ENCODE assay signal across 29 cellular contexts in the genomic region with DNA sequence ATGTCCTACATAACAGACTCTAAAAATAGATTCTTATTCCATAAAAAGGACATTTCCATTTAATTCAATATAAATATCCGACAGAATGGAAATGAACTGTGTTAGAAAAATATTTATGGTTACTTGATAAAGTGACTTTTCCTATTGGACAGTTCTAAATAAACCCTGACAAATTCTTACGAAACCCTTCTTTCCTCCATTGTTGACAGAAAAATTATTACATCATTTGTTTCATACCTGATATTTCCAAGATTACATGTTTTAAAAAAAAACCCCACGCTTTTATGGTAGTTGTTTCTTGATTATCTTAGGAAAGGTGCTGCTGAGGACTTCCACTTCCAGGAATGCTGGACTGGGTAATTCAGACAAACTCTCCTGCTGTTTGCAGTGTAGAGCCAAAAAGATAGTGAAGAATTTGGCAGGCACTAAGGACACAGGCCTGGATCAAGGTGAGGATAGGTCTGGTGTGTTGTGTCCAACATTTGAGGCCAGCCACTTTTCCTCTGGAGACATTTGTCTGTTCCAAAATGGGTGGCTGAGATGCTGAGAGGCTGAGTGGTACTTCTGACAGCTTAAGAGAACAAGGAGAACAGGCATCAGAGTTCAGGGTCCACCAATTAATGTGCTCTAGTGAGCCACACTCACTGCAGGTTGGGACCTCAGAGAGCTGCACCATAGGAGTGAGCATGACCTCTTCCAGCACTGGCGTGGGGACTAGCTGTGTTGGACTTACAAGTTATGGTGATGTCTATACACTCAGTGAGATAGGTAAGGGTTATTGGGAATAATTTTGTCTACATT. TPM values are rescaled to one million over a fixed set of nuclear protein-coding genes. Genes with fewer than 3 reads are reported as not detected.
DNase-seq lines count a peak whose midpoint lies in the region; ATAC-seq and TF ChIP-seq lines count a peak whose summit lies in the region.
"Had no signal": no experiment of that assay in that cellular context is flagged by ENCODE, and none has a peak within 500 bp of the region (broad histone marks: within the 10 kb centered on the region; RNA-seq: fewer than 3 reads in every experiment).

No MANE protein-coding gene starts in this region.

- H2BK15ac ChIP-seq in mesenchymal stem cell (ENCODE audit: low read depth, poor library complexity, severe bottlenecking) = no peak overlapping the region

- TF ChIP-seq CTCF in 22Rv1 (IDR thresholded peaks at IDR 0.05) (no peak), SK-N-SH (IDR thresholded peaks at IDR 0.05) (no peak), heart right ventricle (IDR thresholded peaks at IDR 0.05) (no peak)

- no peak overlapping the region for H2BK12ac ChIP-seq in mesenchymal stem cell (ENCODE audit: low read length in 2 of 2)

- H3K4me2 ChIP-seq in SK-N-SH = no peak overlapping the region
- H3K4me2 ChIP-seq in mesenchymal stem cell (ENCODE audit: low read length, poor library complexity, severe bottlenecking) = no peak overlapping the region

- H2BK5ac ChIP-seq in mesenchymal stem cell (ENCODE audit: low read depth, low read length, poor library complexity, severe bottlenecking) = no peak overlapping the region

- H3K9me3 ChIP-seq in SK-N-SH (no peaks in the 10 kb centered on the region), heart right ventricle (no peaks in the 10 kb centered on the region), mesenchymal stem cell (ENCODE audit: control insufficient read depth, low read length) (no peaks in the 10 kb centered on the region)
- H3K9me3 ChIP-seq: BE2C, psoas muscle, tibial artery had no signal

- DNase-seq in SK-N-SH = no peak
- no peak for DNase-seq in heart right ventricle
- no peak for DNase-seq in mesenchymal stem cell
- no peak for DNase-seq in NCI-H1436 treated with DMSO at 0.1 percent for 48 hours (lab: John Stamatoyannopoulos, UW)
- DNase-seq in substantia nigra (lab: John Stamatoyannopoulos, UW) = no peak
- no peak for DNase-seq in HuH-7 (ENCODE audit: low spot score)
- DNase-seq in stimulated activated naive CD8-positive, alpha-beta T cell treated with anti-CD3 and anti-CD28 coated beads, Interleukin-15, amount 100 ng/mL, for 72 hours = no peak
- DNase-seq: ACHN; activated CD4-positive, alpha-beta T cell treated with anti-CD3 and anti-CD28 coated beads for 4 hours; activated CD8-positive, alpha-beta memory T cell treated with anti-CD3 and anti-CD28 coated beads, Interleukin-2, amount 10 ng/mL, durations not matched to agents 7 days and 5 days; activated naive CD4-positive, alpha-beta T cell; activated T-cell treated with anti-CD3 and anti-CD28 coated beads, Interleukin-2, amount 50 U/mL, for 48 hours; BE2C; brain microvascular endothelial cell; effector CD4-positive, alpha-beta T cell; glutamatergic neuron; NCI-H1436; NCI-H2107; NCI-H446 treated with DMSO at 0.1 percent for 48 hours; psoas muscle; tibial artery had no signal

- no peak overlapping the region for H2BK120ac ChIP-seq in mesenchymal stem cell (ENCODE audit: low read depth, low read length)

- no peak for TF ChIP-seq RAD21 in SK-N-SH (IDR thresholded peaks at IDR 0.05; ENCODE audit: low read length)

- H3K4me3 Mint-ChIP-seq in stimulated activated naive CD8-positive, alpha-beta T cell treated with anti-CD3 and anti-CD28 coated beads, Interleukin-15, amount 100 ng/mL, for 72 hours = no peak overlapping the region
- H3K4me3 Mint-ChIP-seq: activated CD8-positive, alpha-beta memory T cell treated with anti-CD3 and anti-CD28 coated beads, Interleukin-2, amount 10 ng/mL, durations not matched to agents 7 days and 5 days; memory B cell; stimulated activated naive CD8-positive, alpha-beta T cell treated with anti-CD3 and anti-CD28 coated beads, Interleukin-15, Interleukin-2, amounts not matched to agents 100 ng/mL and 50 ng/mL, for 24 hours had no signal

- TF ChIP-seq EP300 in SK-N-SH (IDR thresholded peaks at IDR 0.05; ENCODE audit: borderline replicate concordance in 1 of 2, low read depth in 1 of 2, low read length in 1 of 2) = no peak

- H3K9ac ChIP-seq in SK-N-SH = no peak overlapping the region
- no peak overlapping the region for H3K9ac ChIP-seq in mesenchymal stem cell (ENCODE audit: low read length)

- no peak overlapping the region for H3K4me3 ChIP-seq in SK-N-SH (ENCODE audit: low read depth in 2 of 2, low read length in 1 of 2)
- H3K4me3 ChIP-seq in heart right ventricle = no peak overlapping the region
- H3K4me3 ChIP-seq in mesenchymal stem cell (ENCODE audit: insufficient read depth in 1 of 2, low read depth in 1 of 2, low read length in 2 of 2) = no peak overlapping the region
- H3K4me3 ChIP-seq: psoas muscle, skin epidermis, tibial artery had no signal

- intact Hi-C loops in heart right ventricle (cut with DNase I) = no loop called here

- H3K4me1 Mint-ChIP-seq in stimulated activated naive CD8-positive, alpha-beta T cell treated with anti-CD3 and anti-CD28 coated beads, Interleukin-15, amount 100 ng/mL, for 72 hours = peaks cover 7% of the 10 kb centered on the region
- H3K4me1 Mint-ChIP-seq: memory B cell had no signal

- no peak overlapping the region for H3K18ac ChIP-seq in mesenchymal stem cell (ENCODE audit: low read depth in 1 of 2, low read length in 2 of 2)

- H3K27me3 Mint-ChIP-seq in stimulated activated naive CD8-positive, alpha-beta T cell treated with anti-CD3 and anti-CD28 coated beads, Interleukin-15, amount 100 ng/mL, for 72 hours = no peaks in the 10 kb centered on the region
- H3K27me3 Mint-ChIP-seq: stimulated activated naive CD8-positive, alpha-beta T cell treated with anti-CD3 and anti-CD28 coated beads, Interleukin-15, Interleukin-2, amounts not matched to agents 100 ng/mL and 50 ng/mL, for 24 hours had no signal

- peaks cover 2% of the 10 kb centered on the region; the same call in 1 of the 2 replicates for H3K79me2 ChIP-seq in SK-N-SH (ENCODE audit: insufficient read depth)

- no peak overlapping the region for H3K4ac ChIP-seq in mesenchymal stem cell (ENCODE audit: low read depth in 1 of 2, low read length in 2 of 2)

- H3K36me3 ChIP-seq in SK-N-SH (replicated peaks in 1 of 2; ENCODE audit: control insufficient read depth in 1 of 2, insufficient read depth in 2 of 2, low read length in 1 of 2) (peaks cover 6 to 7% of the 10 kb centered on the region in 2 experiments), heart right ventricle (peaks cover 0 to 2% (median 0%) of the 10 kb centered on the region in 9 donors), mesenchymal stem cell (ENCODE audit: control insufficient read depth in 1 of 2, insufficient read depth in 2 of 2, low read depth in 1 of 2, low read length in 2 of 2) (peaks cover 0 to 9% of the 10 kb centered on the region in 2 experiments)
- H3K36me3 ChIP-seq: BE2C, brain microvascular endothelial cell, tibial artery had no signal

- POLR2A ChIA-PET in SK-N-SH (lab: Yijun Ruan, JAX) = no interaction called here

- H3K27me3 ChIP-seq in SK-N-SH (ENCODE audit: insufficient read depth) (no peaks in the 10 kb centered on the region), heart right ventricle (peaks cover 0 to 4% (median 0%) of the 10 kb centered on the region in 7 donors), mesenchymal stem cell (ENCODE audit: control insufficient read depth in 1 of 2, insufficient read depth in 1 of 2, low read length in 2 of 2) (no peaks in the 10 kb centered on the region)
- H3K27me3 ChIP-seq: brain microvascular endothelial cell, tibial artery had no signal

- H3K27ac ChIP-seq in 22Rv1 (peak overlapping the region; percentile 7; the same call in 1 of the 2 replicates), SK-N-SH (ENCODE audit: low read depth in 2 of 2, low read length in 1 of 2) (peak overlapping the region; percentile 8 to 68; a peak in 1 of 4 replicates), heart right ventricle (peak overlapping the region in 3 of 10 donors; percentile 2 to 37 (median 8)), mesenchymal stem cell (ENCODE audit: low read length, poor library complexity, severe bottlenecking) (peak overlapping the region; percentile 40), substantia nigra (ENCODE audit: low read depth, low read length, poor library complexity, severe bottlenecking) (no peak overlapping the region)
- H3K27ac ChIP-seq: brain microvascular endothelial cell, psoas muscle, RWPE1, skin epidermis, tibial artery, VCaP had no signal

- no peak overlapping the region for H3K14ac ChIP-seq in mesenchymal stem cell (ENCODE audit: low read length in 2 of 2)

- H4K20me1 ChIP-seq in SK-N-SH (ENCODE audit: insufficient read depth) = no peaks in the 10 kb centered on the region

- H3F3A ChIP-seq in SK-N-SH (replicated peaks; ENCODE audit: insufficient read depth) = no peaks in the 10 kb centered on the region

- H4K91ac ChIP-seq in mesenchymal stem cell (ENCODE audit: low read length) = no peak overlapping the region

- no peaks in the 10 kb centered on the region for H3K9me2 ChIP-seq in SK-N-SH

- H3K27ac Mint-ChIP-seq in stimulated activated naive CD8-positive, alpha-beta T cell treated with anti-CD3 and anti-CD28 coated beads, Interleukin-15, amount 100 ng/mL, for 72 hours = no peak overlapping the region
- H3K27ac Mint-ChIP-seq: activated CD8-positive, alpha-beta memory T cell treated with anti-CD3 and anti-CD28 coated beads, Interleukin-2, amount 10 ng/mL, durations not matched to agents 7 days and 5 days; memory B cell; stimulated activated naive CD8-positive, alpha-beta T cell treated with anti-CD3 and anti-CD28 coated beads, Interleukin-15, Interleukin-2, amounts not matched to agents 100 ng/mL and 50 ng/mL, for 24 hours had no signal

- no peak overlapping the region; the same call in 1 of the 2 replicates for H2AFZ ChIP-seq in SK-N-SH (ENCODE audit: low read depth)
- H2AFZ ChIP-seq in mesenchymal stem cell (ENCODE audit: low read depth, low read length) = no peak overlapping the region

- no peaks in the 10 kb centered on the region for H3K9me3 Mint-ChIP-seq in stimulated activated naive CD8-positive, alpha-beta T cell treated with anti-CD3 and anti-CD28 coated beads, Interleukin-15, amount 100 ng/mL, for 72 hours
- H3K9me3 Mint-ChIP-seq: memory B cell; stimulated activated naive CD8-positive, alpha-beta T cell treated with anti-CD3 and anti-CD28 coated beads, Interleukin-15, Interleukin-2, amounts not matched to agents 100 ng/mL and 50 ng/mL, for 24 hours had no signal

- H3K4me1 ChIP-seq in SK-N-SH (ENCODE audit: control insufficient read depth in 1 of 2, insufficient read depth in 2 of 2, low read depth in 1 of 2, low read length in 1 of 2) = no peaks in the 10 kb centered on the region; a peak in 1 of 4 replicates
- peaks cover 0 to 31% (median under 1%) of the 10 kb centered on the region in 9 donors for H3K4me1 ChIP-seq in heart right ventricle
- H3K4me1 ChIP-seq in mesenchymal stem cell (ENCODE audit: control insufficient read depth, insufficient read depth, low read depth, low read length) = peaks cover 6% of the 10 kb centered on the region
- H3K4me1 ChIP-seq: BE2C, psoas muscle had no signal

- WGBS in SK-N-SH (ENCODE audit: low lambda C conversion rate) = 76% methylated on average over 4 of the region's 4 CpGs
- 46 to 59% methylated on average over 4 of the region's 4 CpGs for WGBS in heart right ventricle, 2 donors
- WGBS in mesenchymal stem cell = 90% methylated on average over 2 of the region's 4 CpGs

- CTCF ChIA-PET in SK-N-SH (lab: Yijun Ruan, JAX) = interaction anchor here (1.0 kb wide), 1 partner anchor 39 kb away, joined by 3 read pairs; no protein-coding TSS in a partner anchor

- H3K23ac ChIP-seq in mesenchymal stem cell (ENCODE audit: low read length in 2 of 2) = no peak overlapping the region

- peak; percentile 46 to 86 (median 70) for ATAC-seq in heart right ventricle
- ATAC-seq in stimulated activated naive CD8-positive, alpha-beta T cell treated with anti-CD3 and anti-CD28 coated beads, Interleukin-15, amount 100 ng/mL, for 72 hours = no peak
- ATAC-seq: activated CD8-positive, alpha-beta memory T cell treated with anti-CD3 and anti-CD28 coated beads, Interleukin-2, amount 10 ng/mL, durations not matched to agents 7 days and 5 days; psoas muscle had no signal

- H2AK5ac ChIP-seq in mesenchymal stem cell (ENCODE audit: low read length, severe bottlenecking) = peak overlapping the region; percentile 7

- H4K8ac ChIP-seq in mesenchymal stem cell (ENCODE audit: low read length) = peak overlapping the region; percentile 7

- no peaks in the 10 kb centered on the region for H3K79me1 ChIP-seq in mesenchymal stem cell (replicated peaks; ENCODE audit: low read length, poor library complexity, severe bottlenecking)

RNA-seq across cellular contexts. Expression of a gene that starts 7.0 kb away (rescaled TPM):
- polyA plus RNA-seq in SK-N-SH (2012; rRNA removed) (0.02 TPM in 1 of 2 replicates, not detected in the other), heart right ventricle (under 1 TPM; 0.07 to 0.16 TPM)
- polyA plus RNA-seq in SK-N-SH (2012; cell fraction: cytosol; rRNA removed) = 0.01 TPM in 1 of 2 replicates, not detected in the other
- polyA plus RNA-seq in SK-N-SH (2012; cell fraction: nucleus; rRNA removed) = 0.02 TPM in 2 replicates
- 1 to 10 TPM in 1 of 10 donors, under 1 TPM in 9; 0.36 to 1.5 (median 0.65) TPM for total RNA-seq in heart right ventricle
- 0.01 TPM for polyA plus RNA-seq in mesenchymal stem cell (2013, experiment 1 of 2)
- 0.01 TPM for polyA plus RNA-seq in mesenchymal stem cell (2013, experiment 2 of 2)
- total RNA-seq: activated CD8-positive, alpha-beta memory T cell treated with anti-CD3 and anti-CD28 coated beads, Interleukin-2, amount 10 ng/mL, durations not matched to agents 7 days and 5 days had no signal

RNA-seq across cellular contexts. Expression of a gene that starts 11.4 kb away (rescaled TPM):
- polyA plus RNA-seq in SK-N-SH (2012; rRNA removed) = 0.79 and 0.91 TPM in 2 replicates
- 1.1 TPM in 2 replicates for polyA plus RNA-seq in SK-N-SH (2012; cell fraction: cytosol; rRNA removed)
- polyA plus RNA-seq in SK-N-SH (2012; cell fraction: nucleus; rRNA removed) = 1.4 and 2.5 TPM in 2 replicates
- 1 to 10 TPM; 4.1 to 9.1 (median 5.9) TPM for total RNA-seq in heart right ventricle
- 1 to 10 TPM; 2.6 to 3.7 TPM for polyA plus RNA-seq in heart right ventricle
- 2.7 TPM for polyA plus RNA-seq in mesenchymal stem cell (2013, experiment 1 of 2)
- 2.7 TPM for polyA plus RNA-seq in mesenchymal stem cell (2013, experiment 2 of 2)

RNA-seq across cellular contexts. Expression of a gene that starts 13.5 kb away (rescaled TPM):
- polyA plus RNA-seq in SK-N-SH (2012; rRNA removed) (1.8 and 2.8 TPM in 2 replicates), heart right ventricle (10 to 100 TPM in 1 of 2 donors, 1 to 10 TPM in 1; 5.2 to 41.4 TPM)
- polyA plus RNA-seq in SK-N-SH (2012; cell fraction: cytosol; rRNA removed) = 2.0 and 2.1 TPM in 2 replicates
- polyA plus RNA-seq in SK-N-SH (2012; cell fraction: nucleus; rRNA removed) = 4.1 and 7.9 TPM in 2 replicates
- total RNA-seq in heart right ventricle = 100 to 1,000 TPM in 5 of 10 donors, 10 to 100 TPM in 5; 45.3 to 161 (median 89.5) TPM
- polyA plus RNA-seq in mesenchymal stem cell (2013, experiment 1 of 2) = 3.6 TPM
- 3.4 TPM for polyA plus RNA-seq in mesenchymal stem cell (2013, experiment 2 of 2)

RNA-seq across cellular contexts. Expression of a gene that starts 49.1 kb away (rescaled TPM):
- polyA plus RNA-seq in SK-N-SH (2012; rRNA removed) (not detected in 2 replicates), heart right ventricle (under 1 TPM in 1 of 2 donors, not detected in 1; 0.06 TPM)
- polyA plus RNA-seq in SK-N-SH (2012; cell fraction: cytosol; rRNA removed) = 0.09 TPM in 1 of 2 replicates, not detected in the other
- 0.21 and 0.31 TPM in 2 replicates for polyA plus RNA-seq in SK-N-SH (2012; cell fraction: nucleus; rRNA removed)
- 1 to 10 TPM in 1 of 10 donors, under 1 TPM in 2, not detected in 7; 0.49 to 1.7 (median 0.57) TPM for total RNA-seq in heart right ventricle
- polyA plus RNA-seq in mesenchymal stem cell (2013, experiment 1 of 2) = not detected
- polyA plus RNA-seq in mesenchymal stem cell (2013, experiment 2 of 2) = not detected
- total RNA-seq: epithelial cell of proximal tubule, HT1080 had no signal
